33 cellular contexts compared by ENCODE assay signal in the genomic region with DNA sequence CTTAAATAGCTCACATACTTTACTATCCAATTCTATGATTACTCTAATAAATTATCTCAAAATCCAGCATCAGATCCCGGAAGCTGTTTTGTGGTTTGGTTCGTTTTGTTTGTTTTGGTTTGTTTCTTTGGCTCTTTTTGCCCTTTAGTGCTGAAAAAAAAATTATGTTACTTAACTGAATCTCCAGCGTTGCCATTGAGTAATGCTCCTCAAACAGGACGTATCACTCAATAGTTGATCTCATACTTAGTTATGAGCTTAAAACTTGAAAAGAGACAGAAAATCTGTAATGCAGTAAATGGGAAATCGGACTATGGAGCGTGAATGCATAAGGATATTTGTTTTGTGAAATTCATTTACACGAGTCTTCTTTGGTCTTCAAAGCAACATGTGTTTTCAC.
"Had no signal": no experiment of that assay in that cellular context is flagged by ENCODE, and none has a peak within 500 bp of the region (broad histone marks: within the 10 kb centered on the region; RNA-seq: fewer than 3 reads in every experiment).

No MANE protein-coding gene starts in this region.

- H3K9ac ChIP-seq: KMS-11 had no signal

- H3K9me3 ChIP-seq: MG63 had no signal

- H3K4me2 ChIP-seq: KMS-11 had no signal

- H3K27me3 ChIP-seq: MG63 had no signal

- H3K4me3 ChIP-seq: MG63 had no signal

- DNase-seq: Karpas-422, Kasumi-1, KG1, MG63, MM.1S, MV-4-11, NCI-H1048, NCI-H1092, NCI-H1092 treated with DMSO at 0.1 percent for 48 hours, NCI-H1105, NCI-H1105 treated with DMSO at 0.1 percent for 48 hours, NCI-H1417 treated with DMSO at 0.1 percent for 48 hours, NCI-H1436, NCI-H1436 treated with DMSO at 0.1 percent for 48 hours, NCI-H146, NCI-H1694, NCI-H1694 treated with DMSO at 0.1 percent for 48 hours, NCI-H187, NCI-H187 treated with DMSO at 0.1 percent for 48 hours, NCI-H1930, NCI-H2029, NCI-H2029 treated with DMSO at 0.1 percent for 48 hours, NCI-H2081, NCI-H2081 treated with DMSO at 0.1 percent for 48 hours, NCI-H2107, NCI-H2171, NCI-H2171 treated with DMSO at 0.1 percent for 48 hours, NCI-H2227 treated with DMSO at 0.1 percent for 48 hours, NCI-H226, NCI-H345, NCI-H446, NCI-H446 treated with DMSO at 0.1 percent for 48 hours had no signal

- H3K36me3 ChIP-seq: MG63 had no signal

- H3K27ac ChIP-seq: KMS-11 had no signal
